8 cellular contexts compared by ENCODE assay signal in the genomic region with DNA sequence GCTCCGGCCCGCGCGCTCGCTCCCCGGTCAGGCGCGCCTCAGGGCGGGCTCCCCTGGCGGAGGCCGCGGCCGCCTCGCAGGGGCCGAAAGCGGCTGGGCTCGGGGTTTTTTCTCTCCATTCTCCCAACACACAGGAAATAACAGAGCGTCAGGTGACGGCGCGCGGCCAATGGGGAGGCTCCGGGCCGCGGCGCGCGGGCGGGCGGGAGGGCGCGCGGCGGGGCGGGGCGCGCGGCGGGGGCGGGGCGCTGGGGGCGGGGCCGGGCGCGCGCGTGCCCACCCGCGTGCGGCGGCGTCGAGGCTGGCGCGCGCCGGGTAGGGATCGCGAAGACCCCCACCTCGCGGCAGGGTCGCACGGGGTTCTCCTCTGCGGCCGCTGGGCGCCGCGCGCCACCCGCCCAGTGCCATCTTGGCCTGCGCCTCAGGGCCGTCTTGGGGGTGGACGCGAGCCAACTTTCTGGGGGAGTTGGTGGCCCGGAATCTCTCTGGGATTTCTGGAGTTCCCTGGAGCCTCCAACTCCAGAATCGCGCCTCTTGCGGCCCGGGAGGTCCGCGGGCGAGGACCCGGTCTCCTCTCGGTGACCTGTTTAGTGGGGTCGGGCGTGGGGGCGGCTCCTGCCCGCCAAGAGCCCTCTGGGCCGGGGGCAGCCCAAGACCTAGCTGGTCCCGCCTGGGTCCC. TPM values are rescaled to one million over a fixed set of nuclear protein-coding genes. Genes with fewer than 3 reads are reported as not detected.
A peak's percentile ranks its signal among the peaks of the same experiment; 100 is the strongest.
DNase-seq lines count a peak whose midpoint lies in the region; ATAC-seq and TF ChIP-seq lines count a peak whose summit lies in the region.

A gene (minus strand): TSS at position 142 of the 679 bp plus-strand sequence. CDS start 55,348 bp downstream, outside the sequence.

- H3K27ac Mint-ChIP-seq in naive thymus-derived CD8-positive, alpha-beta T cell = peak within 1 kb of the TSS; percentile 78 to 95 (median 90)
- H3K27ac Mint-ChIP-seq in stimulated activated naive B cell treated with anti-CD40 and anti-IgM and Interleukin-4, amounts not matched to agents 10 μg/mL and 1 μg/mL and 100 μg/mL, for 72 hours = peak within 1 kb of the TSS; percentile 83

- peak within 1 kb of the TSS; percentile 86 for H3K4me2 ChIP-seq in fibroblast of lung (ENCODE audit: extremely low read depth, insufficient read depth, low read length)

- peaks cover 2% of the 10 kb centered on the region for H3K27me3 ChIP-seq in fibroblast of lung (ENCODE audit: control insufficient read depth, insufficient read depth, low read length)

- TF ChIP-seq CTCF in fibroblast of lung (conservative IDR thresholded peaks at IDR 0.05 in 1 of 2, IDR thresholded peaks at IDR 0.05 in 1 of 2; ENCODE audit: low read depth in 1 of 2, low read length in 2 of 2) = no peak

- peak within 1 kb of the TSS; percentile 74 for H3K9ac ChIP-seq in fibroblast of lung (ENCODE audit: insufficient read depth, low read length)

- peak within 1 kb of the TSS; percentile 50 for H3K27ac ChIP-seq in fibroblast of lung (ENCODE audit: insufficient read depth, low read length)

- H3K4me3 Mint-ChIP-seq in naive thymus-derived CD8-positive, alpha-beta T cell = peak within 1 kb of the TSS; percentile 83 to 96 (median 92)
- H3K4me3 Mint-ChIP-seq in stimulated activated naive B cell treated with anti-CD40 and anti-IgM and Interleukin-4, amounts not matched to agents 10 μg/mL and 1 μg/mL and 100 μg/mL, for 72 hours = peak within 1 kb of the TSS; percentile 94 to 96

- peak within 1 kb of the TSS; percentile 65 to 92 (median 88) for H3K4me3 ChIP-seq in fibroblast of lung (replicated peaks in 1 of 4; ENCODE audit: control extremely low read depth in 1 of 4, insufficient read depth in 1 of 4, low read depth in 3 of 4, low read length in 4 of 4)

- peak; percentile 49 for ATAC-seq in GM19467 (IDR thresholded peaks at IDR 0.05; ENCODE audit: unreplicated experiment)
- peak; percentile 78 to 83 for ATAC-seq in naive thymus-derived CD8-positive, alpha-beta T cell
- ATAC-seq in stimulated activated naive B cell treated with anti-CD40 and anti-IgM and Interleukin-4, amounts not matched to agents 10 μg/mL and 1 μg/mL and 100 μg/mL, for 72 hours (replicated peaks) = peak; percentile 85 to 87

- H3K4me1 ChIP-seq in fibroblast of lung (ENCODE audit: control insufficient read depth, extremely low read depth, insufficient read depth, low read length) = peaks cover 4% of the 10 kb centered on the region

- no peaks in the 10 kb centered on the region for H3K36me3 ChIP-seq in fibroblast of lung (ENCODE audit: control insufficient read depth, insufficient read depth, low read length)

- H3K9me3 ChIP-seq in fibroblast of lung (ENCODE audit: control insufficient read depth, insufficient read depth, low read depth, low read length) = no peaks in the 10 kb centered on the region

- no peaks in the 10 kb centered on the region for H3K27me3 Mint-ChIP-seq in naive thymus-derived CD8-positive, alpha-beta T cell
- H3K27me3 Mint-ChIP-seq in stimulated activated naive B cell treated with anti-CD40 and anti-IgM and Interleukin-4, amounts not matched to agents 10 μg/mL and 1 μg/mL and 100 μg/mL, for 72 hours = no peaks in the 10 kb centered on the region

- peaks cover 14 to 38% (median 33%) of the 10 kb centered on the region in 4 donors for H3K4me1 Mint-ChIP-seq in naive thymus-derived CD8-positive, alpha-beta T cell
- peaks cover 14 to 16% of the 10 kb centered on the region in 2 donors for H3K4me1 Mint-ChIP-seq in stimulated activated naive B cell treated with anti-CD40 and anti-IgM and Interleukin-4, amounts not matched to agents 10 μg/mL and 1 μg/mL and 100 μg/mL, for 72 hours

- H3K9me3 Mint-ChIP-seq in naive thymus-derived CD8-positive, alpha-beta T cell = no peaks in the 10 kb centered on the region
- H3K9me3 Mint-ChIP-seq in stimulated activated naive B cell treated with anti-CD40 and anti-IgM and Interleukin-4, amounts not matched to agents 10 μg/mL and 1 μg/mL and 100 μg/mL, for 72 hours = no peaks in the 10 kb centered on the region

- POLR2A ChIA-PET in naive thymus-derived CD8-positive, alpha-beta T cell (lab: Charles Lee) = interaction anchor here (0.5 to 1.2 kb wide), 3 partner anchors 46 to 565 kb away, joined by 3 to 5 read pairs (median 4); a partner anchor contains a TSS

- peaks cover 38% of the 10 kb centered on the region for H3K79me2 ChIP-seq in fibroblast of lung (ENCODE audit: control insufficient read depth, insufficient read depth, low read length)

- DNase-seq in COR-L47 (lab: John Stamatoyannopoulos, UW) (peak; percentile 78), HUDEP-2 (lab: John Stamatoyannopoulos, UW; ENCODE audit: unreplicated experiment in 76 of 76) (peak in 60 of 76 experiments; percentile 8 to 73 (median 49)), RKO (ENCODE audit: low spot score) (peak; percentile 76), fibroblast of lung (ENCODE audit: low read depth in 2 of 2) (peak; percentile 63 to 64)
- DNase-seq in activated T-helper 1 cell treated with anti-CD3 and anti-CD28 coated beads, Interleukin-2, amount 50 U/mL, for 16 hours (ENCODE audit: low read depth in 1 of 2, low spot score in 1 of 2) = peak; percentile 59 to 73
- DNase-seq in naive thymus-derived CD8-positive, alpha-beta T cell = peak; percentile 66 to 90 (median 78)
- DNase-seq in stimulated activated naive B cell treated with anti-CD40 and anti-IgM and Interleukin-4, amounts not matched to agents 10 μg/mL and 1 μg/mL and 100 μg/mL, for 72 hours = peak; percentile 62

- peak within 1 kb of the TSS; percentile 49 for H2AFZ ChIP-seq in fibroblast of lung (ENCODE audit: low read length)

- H3K36me3 Mint-ChIP-seq in naive thymus-derived CD8-positive, alpha-beta T cell = peaks cover 0 to 13% (median 0%) of the 10 kb centered on the region in 3 donors
- H3K36me3 Mint-ChIP-seq in stimulated activated naive B cell treated with anti-CD40 and anti-IgM and Interleukin-4, amounts not matched to agents 10 μg/mL and 1 μg/mL and 100 μg/mL, for 72 hours = peaks cover 6 to 10% of the 10 kb centered on the region in 2 donors

- no peaks in the 10 kb centered on the region for H4K20me1 ChIP-seq in fibroblast of lung (ENCODE audit: control insufficient read depth, extremely low read depth, insufficient read depth, low read length)

RNA-seq across cellular contexts. Expression of the gene that starts here (rescaled TPM):
- 21.3 and 25.4 TPM in 2 replicates for total RNA-seq in fibroblast of lung
- polyA plus RNA-seq in fibroblast of lung = 11.8 and 12.0 TPM in 2 replicates
- 8.3 and 9.9 TPM in 2 replicates for polyA plus RNA-seq in fibroblast of lung (2012)
- polyA minus RNA-seq in fibroblast of lung (ENCODE audit: low replicate concordance) = 20.0 and 21.5 TPM in 2 replicates
- 100 to 1,000 TPM in 1 of 2 experiments, 10 to 100 TPM in 1; 98.2 to 109 TPM for total RNA-seq in naive thymus-derived CD8-positive, alpha-beta T cell
- polyA plus RNA-seq in naive thymus-derived CD8-positive, alpha-beta T cell = 1 to 10 TPM; 1.3 to 3.4 (median 2.4) TPM

Comparison
In these comparisons a context has a peak if more than half of its experiments do, and no peak if none do; other contexts are left out.
1. Peak in every context shown above with its lines: DNase-seq, ATAC-seq, H3K4me3 ChIP-seq and H3K27ac ChIP-seq.